ENCODE assay signal across 8 cellular contexts in genomic region chr3:184710870-184711365, GRCh38. TPM values are rescaled to one million over a fixed set of nuclear protein-coding genes. Genes with fewer than 3 reads are reported as not detected.
DNase-seq lines count a peak whose midpoint lies in the region; ATAC-seq and TF ChIP-seq lines count a peak whose summit lies in the region.

No MANE protein-coding gene starts in this region.

- no peak for TF ChIP-seq EP300 in upper lobe of left lung (IDR thresholded peaks at IDR 0.05)

- peak overlapping the region; percentile 84 for H3K4me3 ChIP-seq in AG04449 (ENCODE audit: low read depth, low read length)
- peak overlapping the region; percentile 70 to 89 for H3K4me3 ChIP-seq in duodenal mucosa (ENCODE audit: low read depth in 1 of 2, low read length in 2 of 2)
- peak overlapping the region; percentile 51 to 92 (median 71) for H3K4me3 ChIP-seq in upper lobe of left lung

- TF ChIP-seq CTCF in AG04449 (IDR thresholded peaks at IDR 0.05; ENCODE audit: insufficient read depth, low read length, missing control alignments) (no peak), RWPE1 (conservative IDR thresholded peaks at IDR 0.05; ENCODE audit: low read depth) (no peak), upper lobe of left lung (IDR thresholded peaks at IDR 0.05) (no peak)

- CTCF ChIA-PET in AG04449 (lab: Yijun Ruan, JAX) (interaction anchor here (0.6 to 1.9 kb wide), 6 partner anchors 14 to 150 kb away, joined by 3 to 8 read pairs (median 4); partner anchors contain the start of gene EPHB3), RWPE1 (lab: Yijun Ruan, JAX) (interaction anchor here (0.6 to 1.5 kb wide), 3 partner anchors 16 to 149 kb away, joined by 3 to 4 read pairs (median 4); partner anchors contain the start of gene EPHB3)

- TF ChIP-seq POLR2A in upper lobe of left lung (IDR thresholded peaks at IDR 0.05), result no peak

- peaks cover 13 to 19% of the 10 kb centered on the region in 2 donors for H3K4me1 ChIP-seq in duodenal mucosa (ENCODE audit: control insufficient read depth in 1 of 2, insufficient read depth in 2 of 2, low read length in 2 of 2)
- peaks cover 15 to 24% (median 19%) of the 10 kb centered on the region in 4 donors for H3K4me1 ChIP-seq in upper lobe of left lung

- H3K9ac ChIP-seq in duodenal mucosa (ENCODE audit: low read depth in 1 of 2, low read length in 2 of 2), result peak overlapping the region; percentile 76 to 86

- DNase-seq in AG04449 (ENCODE audit: low read depth, low spot score) (no peak), RWPE1 (ENCODE audit: low spot score) (peak; percentile 26), midbrain (lab: John Stamatoyannopoulos, UW) (peak; percentile 47), upper lobe of left lung (peak in 1 of 2 donors; percentile 25), NCI-H446 treated with DMSO at 0.1 percent for 48 hours (lab: John Stamatoyannopoulos, UW) (no peak)

- H3K27ac ChIP-seq in RWPE1, result peak overlapping the region; percentile 94
- H3K27ac ChIP-seq in duodenal mucosa (ENCODE audit: low read depth, low read length), result no peak overlapping the region
- H3K27ac ChIP-seq in upper lobe of left lung, result peak overlapping the region; percentile 94 to 97 (median 95)

- H3K36me3 ChIP-seq in duodenal mucosa (ENCODE audit: control insufficient read depth in 1 of 2, insufficient read depth in 2 of 2, low read length in 2 of 2) (no peaks in the 10 kb centered on the region), upper lobe of left lung (no peaks in the 10 kb centered on the region)

- H3K9me3 ChIP-seq in duodenal mucosa (ENCODE audit: control insufficient read depth in 1 of 2, low read length in 2 of 2), result no peaks in the 10 kb centered on the region
- no peaks in the 10 kb centered on the region for H3K9me3 ChIP-seq in upper lobe of left lung

- ATAC-seq in GM18858 (IDR thresholded peaks at IDR 0.05; ENCODE audit: unreplicated experiment), result peak; percentile 41
- ATAC-seq in HG03045 (IDR thresholded peaks at IDR 0.05; ENCODE audit: unreplicated experiment), result peak; percentile 52
- peak; percentile 29 to 34 for ATAC-seq in upper lobe of left lung (ENCODE audit: low FRiP score in 2 of 2)

- H3K27me3 ChIP-seq in duodenal mucosa (ENCODE audit: control insufficient read depth in 1 of 2, insufficient read depth in 2 of 2, low read length in 2 of 2) (no peaks in the 10 kb centered on the region), upper lobe of left lung (no peaks in the 10 kb centered on the region)

- WGBS in upper lobe of left lung, 2 donors, result 14 to 20% methylated on average over 10 to 13 of the region's 13 CpGs

- POLR2A ChIA-PET in AG04449 (lab: Yijun Ruan, JAX) (interaction anchor here (0.9 to 1.5 kb wide), 4 partner anchors 14 to 149 kb away, joined by 3 to 7 read pairs (median 3); partner anchors contain the start of gene EPHB3), RWPE1 (lab: Yijun Ruan, JAX; ENCODE audit: low non-redundant PET) (interaction anchor here (1.0 kb wide), 1 partner anchor 110 kb away, joined by 3 read pairs; no protein-coding TSS in a partner anchor)

RNA-seq across cellular contexts. Expression of gene MAGEF1, which starts 0.9 kb away (rescaled TPM):
- total RNA-seq in upper lobe of left lung, result 10 to 100 TPM; 13.6 to 52.4 (median 35.7) TPM

Comparison
In these comparisons a context has a peak if more than half of its experiments do, and no peak if none do; other contexts are left out.
1. DNase-seq: peak in RWPE1 (single experiment) and midbrain (single experiment); none in AG04449 (single experiment) and NCI-H446 treated with DMSO at 0.1 percent for 48 hours (single experiment).
2. Peak in every context shown above with its lines, with median percentiles within 50 percentile points of each other: H3K4me3 ChIP-seq and ATAC-seq.